ENCODE assay signal across 9 cellular contexts in genomic region chr2:45497355-45497754, GRCh38.
DNase-seq lines count a peak whose midpoint lies in the region; ATAC-seq lines count a peak whose summit lies in the region.
"Had no signal": no experiment of that assay in that cellular context is flagged by ENCODE, and none has a peak within 500 bp of the region (broad histone marks: within the 10 kb centered on the region; RNA-seq: fewer than 3 reads in every experiment).

No MANE protein-coding gene starts in this region.

- ATAC-seq in activated CD8-positive, alpha-beta memory T cell treated with anti-CD3 and anti-CD28 coated beads, Interleukin-2, amount 10 ng/mL, durations not matched to agents 7 days and 5 days, result peak; percentile 51
- peak; percentile 69 for ATAC-seq in HG02981 (IDR thresholded peaks at IDR 0.05; ENCODE audit: unreplicated experiment)
- peak; percentile 95 for ATAC-seq in stimulated activated effector memory CD8-positive, alpha-beta T cell treated with anti-CD3 and anti-CD28 coated beads, Interleukin-12 subunit alpha, Interleukin-12 subunit beta, amount 100 ng/mL, for 72 hours

- no peak overlapping the region for H3K27ac Mint-ChIP-seq in activated CD8-positive, alpha-beta memory T cell treated with anti-CD3 and anti-CD28 coated beads, Interleukin-2, amount 10 ng/mL, durations not matched to agents 7 days and 5 days
- H3K27ac Mint-ChIP-seq in stimulated activated effector memory CD8-positive, alpha-beta T cell treated with anti-CD3 and anti-CD28 coated beads, Interleukin-12 subunit alpha, Interleukin-12 subunit beta, amount 100 ng/mL, for 72 hours, result no peak overlapping the region

- H3K36me3 Mint-ChIP-seq in activated CD8-positive, alpha-beta memory T cell treated with anti-CD3 and anti-CD28 coated beads, Interleukin-2, amount 10 ng/mL, durations not matched to agents 7 days and 5 days, result peaks cover 23% of the 10 kb centered on the region
- no peaks in the 10 kb centered on the region for H3K36me3 Mint-ChIP-seq in stimulated activated effector memory CD8-positive, alpha-beta T cell treated with anti-CD3 and anti-CD28 coated beads, Interleukin-12 subunit alpha, Interleukin-12 subunit beta, amount 100 ng/mL, for 72 hours

- H3K27me3 Mint-ChIP-seq in activated CD8-positive, alpha-beta memory T cell treated with anti-CD3 and anti-CD28 coated beads, Interleukin-2, amount 10 ng/mL, durations not matched to agents 7 days and 5 days, result no peaks in the 10 kb centered on the region

- peaks cover 4% of the 10 kb centered on the region for H3K9me3 Mint-ChIP-seq in activated CD8-positive, alpha-beta memory T cell treated with anti-CD3 and anti-CD28 coated beads, Interleukin-2, amount 10 ng/mL, durations not matched to agents 7 days and 5 days (ENCODE audit: low read depth)
- H3K9me3 Mint-ChIP-seq in stimulated activated effector memory CD8-positive, alpha-beta T cell treated with anti-CD3 and anti-CD28 coated beads, Interleukin-12 subunit alpha, Interleukin-12 subunit beta, amount 100 ng/mL, for 72 hours, result peaks cover 3% of the 10 kb centered on the region

- no peak overlapping the region for H3K4me3 Mint-ChIP-seq in activated CD8-positive, alpha-beta memory T cell treated with anti-CD3 and anti-CD28 coated beads, Interleukin-2, amount 10 ng/mL, durations not matched to agents 7 days and 5 days
- peak overlapping the region; percentile 19 for H3K4me3 Mint-ChIP-seq in stimulated activated effector memory CD8-positive, alpha-beta T cell treated with anti-CD3 and anti-CD28 coated beads, Interleukin-12 subunit alpha, Interleukin-12 subunit beta, amount 100 ng/mL, for 72 hours

- DNase-seq in activated CD8-positive, alpha-beta memory T cell treated with anti-CD3 and anti-CD28 coated beads, Interleukin-2, amount 10 ng/mL, durations not matched to agents 7 days and 5 days, result peak; percentile 43
- DNase-seq in activated CD8-positive, alpha-beta memory T cell treated with anti-CD3 and anti-CD28 coated beads, Interleukin-2, amount 50 U/mL, for 4 hours, result no peak
- DNase-seq in amniotic epithelial cell (ENCODE audit: low read depth), result peak; percentile 33
- peak; percentile 4 to 57 for DNase-seq in stimulated activated effector memory CD8-positive, alpha-beta T cell treated with anti-CD3 and anti-CD28 coated beads, Interleukin-12 subunit alpha, Interleukin-12 subunit beta, amount 100 ng/mL, for 72 hours (ENCODE audit: low spot score in 2 of 2)
- DNase-seq in 8988T, result no peak
- DNase-seq in T-helper 9 cell, result no peak
- DNase-seq in kidney glomerular epithelial cell (lab: John Stamatoyannopoulos, UW), result no peak
- DNase-seq: SHP77 treated with DMSO at 0.1 percent for 48 hours had no signal

- H3K4me1 Mint-ChIP-seq in activated CD8-positive, alpha-beta memory T cell treated with anti-CD3 and anti-CD28 coated beads, Interleukin-2, amount 10 ng/mL, durations not matched to agents 7 days and 5 days, result peaks cover 35% of the 10 kb centered on the region
- H3K4me1 Mint-ChIP-seq in stimulated activated effector memory CD8-positive, alpha-beta T cell treated with anti-CD3 and anti-CD28 coated beads, Interleukin-12 subunit alpha, Interleukin-12 subunit beta, amount 100 ng/mL, for 72 hours, result peaks cover 31% of the 10 kb centered on the region

- CTCF ChIA-PET in activated CD8-positive, alpha-beta memory T cell treated with anti-CD3 and anti-CD28 coated beads, Interleukin-2, amount 10 ng/mL, durations not matched to agents 7 days and 5 days (lab: Charles Lee), result interaction anchor here (1.1 to 6.9 kb wide), 2 partner anchors 20 to 514 kb away, joined by 3 to 59 read pairs; no protein-coding TSS in a partner anchor

Comparison
In these comparisons a context has a peak if more than half of its experiments do, and no peak if none do; other contexts are left out.
1. DNase-seq: peak in activated CD8-positive, alpha-beta memory T cell treated with anti-CD3 and anti-CD28 coated beads, Interleukin-2, amount 10 ng/mL, durations not matched to agents 7 days and 5 days (single experiment), amniotic epithelial cell (single experiment) and stimulated activated effector memory CD8-positive, alpha-beta T cell treated with anti-CD3 and anti-CD28 coated beads, Interleukin-12 subunit alpha, Interleukin-12 subunit beta, amount 100 ng/mL, for 72 hours (2 of 2); none in activated CD8-positive, alpha-beta memory T cell treated with anti-CD3 and anti-CD28 coated beads, Interleukin-2, amount 50 U/mL, for 4 hours (single experiment), 8988T (single experiment), T-helper 9 cell (single experiment) and kidney glomerular epithelial cell (single experiment).
2. Peak in every context shown above with its lines, with median percentiles within 50 percentile points of each other: ATAC-seq.